ENCODE assay signal across 8 cellular contexts in the genomic region with DNA sequence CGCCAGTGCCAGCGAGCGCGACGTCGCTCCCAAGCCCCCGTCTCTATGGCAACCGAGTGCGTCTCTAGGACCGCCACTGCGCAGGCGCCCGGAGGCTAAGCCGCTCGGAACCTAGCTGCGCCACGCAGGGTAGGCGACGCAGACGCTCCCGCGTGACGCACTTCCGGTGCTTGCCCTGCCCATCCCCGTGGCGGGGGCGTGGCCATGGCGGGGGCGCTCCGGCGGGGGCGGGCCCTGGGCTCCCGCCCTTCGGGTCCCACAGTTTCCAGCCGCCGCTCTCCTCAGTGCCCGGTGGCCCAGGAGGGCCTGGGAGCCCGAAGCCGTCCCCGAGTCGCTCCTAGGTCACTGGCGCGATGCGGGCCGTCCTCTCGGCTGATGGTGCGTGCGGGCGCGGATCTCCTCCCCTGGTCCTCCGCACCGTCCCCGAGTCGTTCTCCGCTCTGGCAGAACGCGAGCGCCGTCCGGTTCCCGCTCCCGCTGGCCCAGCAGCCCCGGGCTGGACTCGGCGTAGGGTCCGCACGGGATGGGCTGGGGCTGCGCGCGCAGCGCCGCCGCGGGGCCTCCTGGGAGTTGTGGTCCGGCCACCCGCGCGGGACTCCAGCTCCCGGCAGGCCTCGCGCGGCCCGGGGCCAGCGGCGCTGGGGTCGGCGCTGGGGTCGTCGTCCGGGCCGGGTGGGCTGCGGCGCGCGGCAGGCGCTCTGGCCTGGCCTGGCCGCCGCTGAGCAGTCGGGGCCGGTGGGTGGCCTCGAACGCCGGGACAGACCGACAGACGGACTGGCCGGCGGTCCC. TPM values are rescaled to one million over a fixed set of nuclear protein-coding genes. Genes with fewer than 3 reads are reported as not detected.
DNase-seq lines count a peak whose midpoint lies in the region; ATAC-seq and TF ChIP-seq lines count a peak whose summit lies in the region.

A gene (plus strand): TSS at position 245 of the 789 bp plus-strand sequence. CDS start 7,953 bp downstream, outside the sequence.

- peak; percentile 99 for DNase-seq in GM12865 (ENCODE audit: low read depth)
- DNase-seq in NCI-H128 (lab: John Stamatoyannopoulos, UW; ENCODE audit: unreplicated experiment) = peak; percentile 98
- DNase-seq in SW 1271 (lab: John Stamatoyannopoulos, UW) = peak; percentile 84 to 87
- peak; percentile 90 for DNase-seq in activated naive CD8-positive, alpha-beta T cell treated with anti-CD3 and anti-CD28 coated beads, Interleukin-2, amount 50 U/mL, for 16 hours (ENCODE audit: low read depth, low spot score)
- peak; percentile 97 for DNase-seq in Right ventricle myocardium superior
- DNase-seq in tibial artery = peak; percentile 91 to 96

- H3K4me3 ChIP-seq in GM12865 (ENCODE audit: low read depth, low read length) (peak within 1 kb of the TSS; percentile 99), parathyroid adenoma (ENCODE audit: low read depth, low read length) (peak within 1 kb of the TSS; percentile 100), tibial artery (peak within 1 kb of the TSS; percentile 99 to 100)

- ATAC-seq in HG02678 (IDR thresholded peaks at IDR 0.05; ENCODE audit: unreplicated experiment) = peak; percentile 79
- peak; percentile 96 for ATAC-seq in Right ventricle myocardium superior (ENCODE audit: poor library complexity)

- TF ChIP-seq CTCF in GM12865 (IDR thresholded peaks at IDR 0.05; ENCODE audit: insufficient read depth, low read depth, low read length, missing control alignments) = no peak
- no peak for TF ChIP-seq CTCF in parathyroid adenoma (IDR thresholded peaks at IDR 0.05)
- no peak for TF ChIP-seq CTCF in tibial artery (IDR thresholded peaks at IDR 0.05)

- intact Hi-C loops in Right ventricle myocardium superior (cut with DNase I) = loop anchor here (5.0 kb wide), 1 partner anchor 52 kb away; no protein-coding TSS in a partner anchor
- intact Hi-C loops in tibial artery (cut with DNase I; ENCODE audit: low total_unique reads) = loop anchor here (2.0 kb wide), 1 partner anchor 41 kb away; a partner anchor contains a TSS

- H3K27ac ChIP-seq in parathyroid adenoma (peak within 1 kb of the TSS; percentile 99), tibial artery (peak within 1 kb of the TSS; percentile 100)

- peak within 1 kb of the TSS; percentile 93 for H3K9ac ChIP-seq in parathyroid adenoma

- peaks cover 2% of the 10 kb centered on the region for H3K79me2 ChIP-seq in parathyroid adenoma

- no peaks in the 10 kb centered on the region for H3K9me3 ChIP-seq in parathyroid adenoma (ENCODE audit: control insufficient read depth, low read length)
- no peaks in the 10 kb centered on the region for H3K9me3 ChIP-seq in tibial artery

- H3K36me3 ChIP-seq in parathyroid adenoma (ENCODE audit: control insufficient read depth, insufficient read depth, low read length) (no peaks in the 10 kb centered on the region), tibial artery (peaks cover 0 to 28% (median 4%) of the 10 kb centered on the region in 3 donors)

- peak within 1 kb of the TSS; percentile 90 for H3K4me2 ChIP-seq in parathyroid adenoma (ENCODE audit: low read length)

- H3K27me3 ChIP-seq in parathyroid adenoma (ENCODE audit: control insufficient read depth, insufficient read depth, low read length) (no peaks in the 10 kb centered on the region), tibial artery (no peaks in the 10 kb centered on the region)

- H2AFZ ChIP-seq in parathyroid adenoma = peak within 1 kb of the TSS; percentile 91

- H3K4me1 ChIP-seq in parathyroid adenoma (no peaks in the 10 kb centered on the region), tibial artery (peaks cover 5 to 40% (median 33%) of the 10 kb centered on the region in 4 donors)

RNA-seq across cellular contexts. Expression of the gene that starts here (rescaled TPM):
- 110 TPM for total RNA-seq in Right ventricle myocardium superior

Comparison
In these comparisons a context has a peak if more than half of its experiments do, and no peak if none do; other contexts are left out.
1. Peak in every context shown above with its lines: DNase-seq, ATAC-seq, H3K4me3 ChIP-seq and H3K27ac ChIP-seq.